ENCODE assay signal across 9 cellular contexts in genomic region chr9:134707031-134707680, GRCh38.
A peak's percentile ranks its signal among the peaks of the same experiment; 100 is the strongest.
DNase-seq lines count a peak whose midpoint lies in the region; TF ChIP-seq lines count a peak whose summit lies in the region.
"Had no signal": no experiment of that assay in that cellular context is flagged by ENCODE, and none has a peak within 500 bp of the region (broad histone marks: within the 10 kb centered on the region; RNA-seq: fewer than 3 reads in every experiment).

No MANE protein-coding gene starts in this region.

- CTCF ChIA-PET in AG04450 (lab: Charles Lee): interaction anchor here (1.2 to 1.7 kb wide), 4 partner anchors 9 to 257 kb away, joined by 3 to 9 read pairs (median 6); no protein-coding TSS in a partner anchor

- peaks cover 0 to 6% of the 10 kb centered on the region in 2 donors for H3K4me1 ChIP-seq in duodenal mucosa (ENCODE audit: control insufficient read depth in 1 of 2, insufficient read depth in 2 of 2, low read length in 2 of 2)

- no peaks in the 10 kb centered on the region; the same call in 1 of the 2 replicates for H3K9me3 ChIP-seq in AG04450 (ENCODE audit: control insufficient read depth, insufficient read depth, low read length)
- H3K9me3 ChIP-seq in duodenal mucosa (ENCODE audit: control insufficient read depth in 1 of 2, low read length in 2 of 2): no peaks in the 10 kb centered on the region
- no peaks in the 10 kb centered on the region for H3K9me3 ChIP-seq in MG63

- H3K4me3 ChIP-seq in AG04450 (ENCODE audit: low read depth, low read length) (no peak overlapping the region), duodenal mucosa (ENCODE audit: low read depth in 1 of 2, low read length in 2 of 2) (no peak overlapping the region), MG63 (no peak overlapping the region)

- H3K36me3 ChIP-seq in duodenal mucosa (ENCODE audit: control insufficient read depth in 1 of 2, insufficient read depth in 2 of 2, low read length in 2 of 2): no peaks in the 10 kb centered on the region
- peaks cover 15% of the 10 kb centered on the region for H3K36me3 ChIP-seq in MG63

- no peak overlapping the region for H3K9ac ChIP-seq in duodenal mucosa (ENCODE audit: low read depth in 1 of 2, low read length in 2 of 2)

- H3K27me3 ChIP-seq in AG04450 (ENCODE audit: control insufficient read depth, insufficient read depth, low read length): no peaks in the 10 kb centered on the region
- H3K27me3 ChIP-seq in duodenal mucosa (ENCODE audit: control insufficient read depth in 1 of 2, insufficient read depth in 2 of 2, low read length in 2 of 2): no peaks in the 10 kb centered on the region
- H3K27me3 ChIP-seq in MG63: no peaks in the 10 kb centered on the region

- H3K27ac ChIP-seq in AG04450 (ENCODE audit: low read depth, low read length): peak overlapping the region; percentile 77
- peak overlapping the region; percentile 10 for H3K27ac ChIP-seq in duodenal mucosa (ENCODE audit: low read depth, low read length)

- TF ChIP-seq CTCF in AG04450 (IDR thresholded peaks at IDR 0.05; ENCODE audit: low read depth, low read length): no peak

- POLR2A ChIA-PET in AG04450 (lab: Yijun Ruan, JAX): interaction anchor here (0.7 kb wide), 1 partner anchor 251 kb away, joined by 3 read pairs; no protein-coding TSS in a partner anchor

- peak; percentile 63 for DNase-seq in AG04450 (ENCODE audit: low read depth, low spot score)
- DNase-seq in NCI-H187 treated with DMSO at 0.1 percent for 48 hours (lab: John Stamatoyannopoulos, UW): peak; percentile 8
- peak; percentile 58 for DNase-seq in mucosa of gallbladder (ENCODE audit: low spot score)
- DNase-seq in NOMO-1 treated with DMSO at 0.1 percent for 48 hours (lab: John Stamatoyannopoulos, UW; ENCODE audit: unreplicated experiment): no peak
- DNase-seq in UCSD-AML1 (lab: John Stamatoyannopoulos, UW; ENCODE audit: unreplicated experiment): no peak
- DNase-seq in MG63: no peak
- no peak for DNase-seq in T-helper 1 cell
- DNase-seq: stimulated activated CD4-positive, alpha-beta T cell treated with anti-CD3 and anti-CD28 coated beads, Interleukin-12 subunit alpha, Interleukin-12 subunit beta, amount 100 ng/mL, for 4 hours had no signal

Comparison
In these comparisons a context has a peak if more than half of its experiments do, and no peak if none do; other contexts are left out.
1. DNase-seq: peak in AG04450 (single experiment), NCI-H187 treated with DMSO at 0.1 percent for 48 hours (single experiment) and mucosa of gallbladder (single experiment); none in NOMO-1 treated with DMSO at 0.1 percent for 48 hours (single experiment), UCSD-AML1 (single experiment), MG63 (single experiment) and T-helper 1 cell (0 of 5).